ENCODE assay signal across 24 cellular contexts in the genomic region with DNA sequence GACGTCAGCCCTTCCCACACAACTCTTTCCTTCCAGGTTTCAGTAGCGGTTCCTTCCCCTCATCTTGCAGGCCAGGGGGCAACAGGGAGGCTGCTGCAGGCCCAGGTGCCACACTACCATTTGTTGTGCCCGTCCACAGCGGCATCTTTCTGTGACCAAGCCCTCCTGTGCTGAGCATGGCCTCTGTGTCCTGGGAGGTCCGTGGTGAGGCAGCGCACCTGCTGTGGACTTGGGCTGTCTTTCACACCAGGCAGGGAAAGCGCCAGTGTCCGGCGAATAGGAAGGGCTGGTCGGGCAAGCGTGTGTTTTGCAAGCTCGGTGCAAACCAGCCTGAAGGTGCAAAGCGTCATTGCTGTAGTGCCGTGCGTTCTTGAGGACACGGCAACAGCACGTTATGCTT.
"Had no signal": no experiment of that assay in that cellular context is flagged by ENCODE, and none has a peak within 500 bp of the region (broad histone marks: within the 10 kb centered on the region; RNA-seq: fewer than 3 reads in every experiment).

No MANE protein-coding gene starts in this region.

- H3K27ac ChIP-seq: colonic mucosa, epithelial cell of prostate, esophagus squamous epithelium, gastrocnemius medialis, heart right ventricle, left lung, lower lobe of right lung had no signal

- H3K27ac Mint-ChIP-seq: dendritic cell treated with granulocyte-macrophage colony-stimulating factor and Interleukin-4, amounts not matched to agents 40 ng/mL and 50 ng/mL, for 4 days; effector memory CD8-positive, alpha-beta T cell; endodermal cell; mesothelial cell of epicardium had no signal

- H3K4me3 Mint-ChIP-seq: dendritic cell treated with granulocyte-macrophage colony-stimulating factor and Interleukin-4, amounts not matched to agents 40 ng/mL and 50 ng/mL, for 4 days; effector memory CD8-positive, alpha-beta T cell; endodermal cell; mesothelial cell of epicardium had no signal

- H3K4me1 ChIP-seq: colonic mucosa, esophagus squamous epithelium, gastrocnemius medialis, heart right ventricle, left lung, lower lobe of right lung had no signal

- H3K27me3 ChIP-seq: colonic mucosa, esophagus squamous epithelium, gastrocnemius medialis, heart right ventricle, left lung had no signal

- H3K9me3 ChIP-seq: colonic mucosa, esophagus squamous epithelium, gastrocnemius medialis, left lung, lower lobe of right lung, mucosa of descending colon had no signal

- ATAC-seq: effector memory CD8-positive, alpha-beta T cell; esophagus mucosa; gastrocnemius medialis; heart right ventricle; left cardiac atrium; left lung; left ventricle myocardium superior had no signal

- H3K36me3 Mint-ChIP-seq: mesothelial cell of epicardium had no signal

- DNase-seq: colonic mucosa; cortex of kidney; effector CD8-positive, alpha-beta T cell; effector memory CD8-positive, alpha-beta T cell; endodermal cell; erythroblast; esophagus squamous epithelium; foreskin fibroblast; foreskin melanocyte; gastrocnemius medialis; glutamatergic neuron; head of caudate nucleus; heart right ventricle; hippocampal formation; left cardiac atrium; left lung; left ventricle myocardium superior; lower lobe of right lung; mesenchymal stem cell; mucosa of descending colon had no signal

- H3K9me3 Mint-ChIP-seq: dendritic cell treated with granulocyte-macrophage colony-stimulating factor and Interleukin-4, amounts not matched to agents 40 ng/mL and 50 ng/mL, for 4 days; effector memory CD8-positive, alpha-beta T cell had no signal

- H3K4me1 Mint-ChIP-seq: mesothelial cell of epicardium had no signal

- H3K4me3 ChIP-seq: colonic mucosa, esophagus squamous epithelium, gastrocnemius medialis, heart right ventricle, left lung, lower lobe of right lung, mucosa of descending colon had no signal

- H3K36me3 ChIP-seq: colonic mucosa, esophagus squamous epithelium, gastrocnemius medialis, heart right ventricle, left lung, lower lobe of right lung had no signal
